ENCODE assay signal across 16 cellular contexts in genomic region chr7:29038463-29038862, GRCh38.
DNase-seq lines count a peak whose midpoint lies in the region; ATAC-seq and TF ChIP-seq lines count a peak whose summit lies in the region.
"Had no signal": no experiment of that assay in that cellular context is flagged by ENCODE, and none has a peak within 500 bp of the region (broad histone marks: within the 10 kb centered on the region; RNA-seq: fewer than 3 reads in every experiment).

No MANE protein-coding gene starts in this region.

- no peaks in the 10 kb centered on the region for H3K27me3 ChIP-seq in spleen (replicated peaks in 1 of 7)
- no peaks in the 10 kb centered on the region for H3K27me3 ChIP-seq in right cardiac atrium (ENCODE audit: control insufficient read depth, insufficient read depth)
- H3K27me3 ChIP-seq: breast epithelium had no signal

- TF ChIP-seq POLR2A in spleen (IDR thresholded peaks at IDR 0.05) = no peak

- no peaks in the 10 kb centered on the region for H3K9me3 ChIP-seq in spleen
- H3K9me3 ChIP-seq in right cardiac atrium (ENCODE audit: control insufficient read depth, low read length) = no peaks in the 10 kb centered on the region
- H3K9me3 ChIP-seq: breast epithelium had no signal

- peak overlapping the region; percentile 15 for H3K27ac Mint-ChIP-seq in chondrocyte (ENCODE audit: unreplicated experiment)
- H3K27ac Mint-ChIP-seq: CD4-positive, alpha-beta T cell; progenitor cell of endocrine pancreas had no signal

- no peaks in the 10 kb centered on the region for H3K36me3 ChIP-seq in spleen
- H3K36me3 ChIP-seq: breast epithelium had no signal

- H3K9me3 Mint-ChIP-seq in chondrocyte (ENCODE audit: low read depth) = no peaks in the 10 kb centered on the region
- H3K9me3 Mint-ChIP-seq: CD4-positive, alpha-beta T cell had no signal

- no peaks in the 10 kb centered on the region for H3K27me3 Mint-ChIP-seq in chondrocyte (ENCODE audit: low read depth)
- H3K27me3 Mint-ChIP-seq: CD4-positive, alpha-beta T cell; progenitor cell of endocrine pancreas had no signal

- H3K36me3 Mint-ChIP-seq in chondrocyte (ENCODE audit: low read depth) = no peaks in the 10 kb centered on the region

- TF ChIP-seq CTCF in chondrocyte (IDR thresholded peaks at IDR 0.05) (no peak), spleen (IDR thresholded peaks at IDR 0.05 in 8 of 11, conservative IDR thresholded peaks at IDR 0.05 in 3 of 11) (no peak)

- DNase-seq in NCI-H2029 treated with DMSO at 0.1 percent for 48 hours (lab: John Stamatoyannopoulos, UW) (peak; percentile 12), NCI-H2029 (lab: John Stamatoyannopoulos, UW) (no peak), chondrocyte (ENCODE audit: low spot score) (no peak), left colon (no peak), spleen (no peak), right cardiac atrium (no peak)
- DNase-seq: activated naive CD4-positive, alpha-beta T cell; CD4-positive, alpha-beta T cell; NCI-H187 had no signal

- H3K4me3 Mint-ChIP-seq in chondrocyte (ENCODE audit: unreplicated experiment) = no peak overlapping the region
- H3K4me3 Mint-ChIP-seq: CD4-positive, alpha-beta T cell had no signal

- peak overlapping the region in 5 of 8 donors; percentile 7 to 60 (median 57) for H3K27ac ChIP-seq in spleen
- H3K27ac ChIP-seq in right cardiac atrium (ENCODE audit: low read length) = no peak overlapping the region
- H3K27ac ChIP-seq: RWPE1 had no signal

- peaks cover 46% of the 10 kb centered on the region for H3K4me1 Mint-ChIP-seq in chondrocyte (ENCODE audit: low read depth)

- peak; percentile 18 for ATAC-seq in left colon
- ATAC-seq in GM18502 (IDR thresholded peaks at IDR 0.05; ENCODE audit: poor library complexity, unreplicated experiment) = no peak
- no peak for ATAC-seq in right cardiac atrium
- no peak for ATAC-seq in HG03045 (IDR thresholded peaks at IDR 0.05; ENCODE audit: unreplicated experiment)
- ATAC-seq: activated CD4-positive, CD25-positive, alpha-beta regulatory T cell treated with anti-CD3 and anti-CD28 coated beads, Interleukin-2, amount 50 U/mL, for 24 hours; GM12878 had no signal

- H3K4me3 ChIP-seq in spleen (no peak overlapping the region), right cardiac atrium (ENCODE audit: low read length) (no peak overlapping the region)
- H3K4me3 ChIP-seq: breast epithelium, GM12878 had no signal

- H3K4me1 ChIP-seq in spleen (peaks cover 9 to 47% (median 23%) of the 10 kb centered on the region in 6 donors), right cardiac atrium (ENCODE audit: control insufficient read depth, insufficient read depth, low read length) (peaks cover 9% of the 10 kb centered on the region)
- H3K4me1 ChIP-seq: breast epithelium had no signal

- intact Hi-C loops in left colon (cut with DNase I, micrococcal nuclease) (no loop called here), spleen (cut with DNase I; ENCODE audit: low total_unique reads) (no loop called here), right cardiac atrium (cut with DNase I) (no loop called here)

- WGBS in spleen, 5 donors = 48 to 65% (median 61%) methylated on average over 2 of the region's 2 CpGs
- WGBS in right cardiac atrium = 58% methylated on average over 2 of the region's 2 CpGs
